29 cellular contexts compared by ENCODE assay signal in genomic region chr16:14043278-14043677, GRCh38. TPM values are rescaled to one million over a fixed set of nuclear protein-coding genes. Genes with fewer than 3 reads are reported as not detected.
A peak's percentile ranks its signal among the peaks of the same experiment; 100 is the strongest.
DNase-seq lines count a peak whose midpoint lies in the region; ATAC-seq and TF ChIP-seq lines count a peak whose summit lies in the region.
"Had no signal": no experiment of that assay in that cellular context is flagged by ENCODE, and none has a peak within 500 bp of the region (broad histone marks: within the 10 kb centered on the region; RNA-seq: fewer than 3 reads in every experiment).

No MANE protein-coding gene starts in this region.

- TF ChIP-seq CTCF in endodermal cell (conservative IDR thresholded peaks at IDR 0.05): no peak

- H3K36me3 Mint-ChIP-seq in endodermal cell (ENCODE audit: low read depth): no peaks in the 10 kb centered on the region
- peaks cover 0 to 2% of the 10 kb centered on the region in 2 donors for H3K36me3 Mint-ChIP-seq in activated T-cell treated with anti-CD3 and anti-CD28 coated beads, Interleukin-2, amount 50 U/mL, for 72 hours (ENCODE audit: insufficient read depth in 2 of 2)
- H3K36me3 Mint-ChIP-seq: brain, neural progenitor cell had no signal

- WGBS in endodermal cell (ENCODE audit: insufficient coverage in 1 of 2, insufficient read length in 1 of 2), 2 experiments: 93 to 97% methylated on average over 3 to 6 of the region's 6 CpGs

- H3K4me3 ChIP-seq in endodermal cell (ENCODE audit: low read length) (peak overlapping the region; percentile 21), muscle layer of duodenum (ENCODE audit: low read depth in 1 of 2, low read length in 2 of 2) (no peak overlapping the region)
- H3K4me3 ChIP-seq: colonic mucosa, K562, neural progenitor cell, prostate gland, stomach had no signal

- H3K9me3 ChIP-seq in endodermal cell (ENCODE audit: control insufficient read depth, low read length) (peaks cover 6% of the 10 kb centered on the region), muscle layer of duodenum (ENCODE audit: control insufficient read depth in 1 of 2, low read length in 2 of 2) (no peaks in the 10 kb centered on the region)
- H3K9me3 ChIP-seq: Caco-2, colonic mucosa, prostate gland had no signal

- H3K4me1 ChIP-seq in endodermal cell (ENCODE audit: control insufficient read depth, insufficient read depth, low read length): peaks cover 6% of the 10 kb centered on the region
- no peaks in the 10 kb centered on the region for H3K4me1 ChIP-seq in muscle layer of duodenum (ENCODE audit: control insufficient read depth in 1 of 2, insufficient read depth in 2 of 2, low read length in 2 of 2)
- H3K4me1 ChIP-seq: Caco-2, colonic mucosa, prostate gland, stomach had no signal

- DNase-seq in astrocyte of the hippocampus (ENCODE audit: low read depth, low spot score): peak; percentile 32
- no peak for DNase-seq in endodermal cell
- peak; percentile 22 for DNase-seq in superior temporal gyrus (ENCODE audit: extremely low spot score)
- DNase-seq in hypothalamus (lab: John Stamatoyannopoulos, UW): no peak
- DNase-seq in activated T-cell treated with anti-CD3 and anti-CD28 coated beads, Interleukin-2, amount 50 U/mL, for 72 hours: no peak
- DNase-seq: activated CD4-positive, alpha-beta T cell treated with anti-CD3 and anti-CD28 coated beads for 48 hours; activated T-cell treated with anti-CD3 and anti-CD28 coated beads, Interleukin-2, amount 50 U/mL, for 4 hours; Caco-2; colonic mucosa; DMS79 treated with DMSO at 0.1 percent for 48 hours; effector memory CD8-positive, alpha-beta T cell; NCI-H1105 treated with DMSO at 0.1 percent for 48 hours; NCI-H1930; NCI-H526; NK-92 treated with Interleukin-12 subunit alpha and Interleukin-12 subunit beta, amount 100 ng/mL, for 24 hours; PC-3; SHP77; small intestine; stimulated activated CD8-positive, alpha-beta memory T cell treated with anti-CD3 and anti-CD28 coated beads, Interleukin-4, amount 100 ng/mL, for 48 hours; stomach had no signal

- H3K27ac Mint-ChIP-seq in endodermal cell: peak overlapping the region; percentile 71
- H3K27ac Mint-ChIP-seq in activated T-cell treated with anti-CD3 and anti-CD28 coated beads, Interleukin-2, amount 50 U/mL, for 72 hours: no peak overlapping the region
- H3K27ac Mint-ChIP-seq: effector memory CD8-positive, alpha-beta T cell; neural progenitor cell had no signal

- H3K9me3 Mint-ChIP-seq in endodermal cell: peaks cover 4% of the 10 kb centered on the region
- peaks cover 2 to 5% of the 10 kb centered on the region in 2 donors for H3K9me3 Mint-ChIP-seq in activated T-cell treated with anti-CD3 and anti-CD28 coated beads, Interleukin-2, amount 50 U/mL, for 72 hours
- H3K9me3 Mint-ChIP-seq: effector memory CD8-positive, alpha-beta T cell had no signal

- no peaks in the 10 kb centered on the region for H3K27me3 Mint-ChIP-seq in endodermal cell (ENCODE audit: insufficient read depth)
- H3K27me3 Mint-ChIP-seq in activated T-cell treated with anti-CD3 and anti-CD28 coated beads, Interleukin-2, amount 50 U/mL, for 72 hours (ENCODE audit: low read depth): no peaks in the 10 kb centered on the region
- H3K27me3 Mint-ChIP-seq: brain had no signal

- H3K4me3 Mint-ChIP-seq in endodermal cell: no peak overlapping the region
- no peak overlapping the region for H3K4me3 Mint-ChIP-seq in activated T-cell treated with anti-CD3 and anti-CD28 coated beads, Interleukin-2, amount 50 U/mL, for 72 hours
- H3K4me3 Mint-ChIP-seq: activated T-cell treated with anti-CD3 and anti-CD28 coated beads, Interleukin-2, amount 50 U/mL, for 4 hours; brain; effector memory CD8-positive, alpha-beta T cell; neural progenitor cell had no signal

- no peak for ATAC-seq in activated T-cell treated with anti-CD3 and anti-CD28 coated beads, Interleukin-2, amount 50 U/mL, for 72 hours (replicated peaks in 1 of 2)
- ATAC-seq in HG02870 (IDR thresholded peaks at IDR 0.05; ENCODE audit: unreplicated experiment): no peak
- ATAC-seq: activated T-cell treated with anti-CD3 and anti-CD28 coated beads, Interleukin-2, amount 50 U/mL, for 4 hours; effector memory CD8-positive, alpha-beta T cell; HCT116; K562; PC-3 had no signal

- H3K36me3 ChIP-seq in endodermal cell (ENCODE audit: control insufficient read depth, insufficient read depth, low read length): no peaks in the 10 kb centered on the region
- H3K36me3 ChIP-seq in muscle layer of duodenum (ENCODE audit: control insufficient read depth in 1 of 2, insufficient read depth in 2 of 2, low read length in 2 of 2): no peaks in the 10 kb centered on the region
- H3K36me3 ChIP-seq: colonic mucosa, neural progenitor cell, prostate gland, stomach had no signal

- H3K27ac ChIP-seq in endodermal cell (ENCODE audit: low read depth, low read length): no peak overlapping the region
- H3K27ac ChIP-seq in muscle layer of duodenum (ENCODE audit: low read length): peak overlapping the region; percentile 19
- H3K27ac ChIP-seq: C4-2B, colonic mucosa, VCaP had no signal

- H3K27me3 ChIP-seq in endodermal cell (ENCODE audit: control insufficient read depth, insufficient read depth, low read length, poor library complexity, severe bottlenecking) (no peaks in the 10 kb centered on the region), muscle layer of duodenum (ENCODE audit: low read depth, low read length) (no peaks in the 10 kb centered on the region)
- H3K27me3 ChIP-seq: colonic mucosa, neural progenitor cell, stomach had no signal

- peaks cover 15% of the 10 kb centered on the region for H3K4me1 Mint-ChIP-seq in endodermal cell
- no peaks in the 10 kb centered on the region for H3K4me1 Mint-ChIP-seq in activated T-cell treated with anti-CD3 and anti-CD28 coated beads, Interleukin-2, amount 50 U/mL, for 72 hours (ENCODE audit: low read depth)

- no peak overlapping the region for H3K9ac ChIP-seq in endodermal cell (ENCODE audit: extremely low read depth, low read length, poor library complexity, severe bottlenecking)
- H3K9ac ChIP-seq: neural progenitor cell had no signal

RNA-seq across cellular contexts. Expression of gene MRTFB, which starts 27.8 kb away (rescaled TPM):
- 10 to 100 TPM; 49.4 to 58.6 TPM for total RNA-seq in endodermal cell
- polyA plus RNA-seq in endodermal cell (2013, experiment 1 of 2): 25.0 TPM
- 24.1 TPM for polyA plus RNA-seq in endodermal cell (2013, experiment 2 of 2)
- 10 to 100 TPM; 22.5 to 27.1 TPM for total RNA-seq in activated T-cell treated with anti-CD3 and anti-CD28 coated beads, Interleukin-2, amount 50 U/mL, for 72 hours

Comparison
In these comparisons a context has a peak if more than half of its experiments do, and no peak if none do; other contexts are left out.
1. DNase-seq: peak in astrocyte of the hippocampus (single experiment) and superior temporal gyrus (single experiment); none in endodermal cell (single experiment), hypothalamus (0 of 51) and activated T-cell treated with anti-CD3 and anti-CD28 coated beads, Interleukin-2, amount 50 U/mL, for 72 hours (0 of 2).